In the genomic region with DNA sequence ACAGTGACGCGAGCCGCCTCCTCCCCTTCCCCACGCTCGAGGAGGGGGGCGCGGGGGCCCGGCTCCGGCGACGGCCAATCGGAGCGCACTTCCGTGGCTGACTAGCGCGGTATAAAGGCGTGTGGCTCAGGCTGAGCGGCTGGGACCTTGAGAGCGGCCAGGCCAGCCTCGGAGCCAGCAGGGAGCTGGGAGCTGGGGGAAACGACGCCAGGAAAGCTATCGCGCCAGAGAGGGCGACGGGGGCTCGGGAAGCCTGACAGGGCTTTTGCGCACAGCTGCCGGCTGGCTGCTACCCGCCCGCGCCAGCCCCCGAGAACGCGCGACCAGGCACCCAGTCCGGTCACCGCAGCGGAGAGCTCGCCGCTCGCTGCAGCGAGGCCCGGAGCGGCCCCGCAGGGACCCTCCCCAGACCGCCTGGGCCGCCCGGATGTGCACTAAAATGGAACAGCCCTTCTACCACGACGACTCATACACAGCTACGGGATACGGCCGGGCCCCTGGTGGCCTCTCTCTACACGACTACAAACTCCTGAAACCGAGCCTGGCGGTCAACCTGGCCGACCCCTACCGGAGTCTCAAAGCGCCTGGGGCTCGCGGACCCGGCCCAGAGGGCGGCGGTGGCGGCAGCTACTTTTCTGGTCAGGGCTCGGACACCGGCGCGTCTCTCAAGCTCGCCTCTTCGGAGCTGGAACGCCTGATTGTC, we compare ENCODE assay signal across 1 cellular context.
A peak's percentile ranks its signal among the peaks of the same experiment; 100 is the strongest.
TF ChIP-seq lines count a peak whose summit lies in the region.

A gene (plus strand): TSS at position 142 of the 703 bp plus-strand sequence. CDS start 286 bp downstream, at position 428.

TF ChIP-seq in HepG2, 621 proteins besides CTCF, POLR2A, EP300 and RAD21 (continued from another document and continues in another):
- TF ChIP-seq, protein P1, sequence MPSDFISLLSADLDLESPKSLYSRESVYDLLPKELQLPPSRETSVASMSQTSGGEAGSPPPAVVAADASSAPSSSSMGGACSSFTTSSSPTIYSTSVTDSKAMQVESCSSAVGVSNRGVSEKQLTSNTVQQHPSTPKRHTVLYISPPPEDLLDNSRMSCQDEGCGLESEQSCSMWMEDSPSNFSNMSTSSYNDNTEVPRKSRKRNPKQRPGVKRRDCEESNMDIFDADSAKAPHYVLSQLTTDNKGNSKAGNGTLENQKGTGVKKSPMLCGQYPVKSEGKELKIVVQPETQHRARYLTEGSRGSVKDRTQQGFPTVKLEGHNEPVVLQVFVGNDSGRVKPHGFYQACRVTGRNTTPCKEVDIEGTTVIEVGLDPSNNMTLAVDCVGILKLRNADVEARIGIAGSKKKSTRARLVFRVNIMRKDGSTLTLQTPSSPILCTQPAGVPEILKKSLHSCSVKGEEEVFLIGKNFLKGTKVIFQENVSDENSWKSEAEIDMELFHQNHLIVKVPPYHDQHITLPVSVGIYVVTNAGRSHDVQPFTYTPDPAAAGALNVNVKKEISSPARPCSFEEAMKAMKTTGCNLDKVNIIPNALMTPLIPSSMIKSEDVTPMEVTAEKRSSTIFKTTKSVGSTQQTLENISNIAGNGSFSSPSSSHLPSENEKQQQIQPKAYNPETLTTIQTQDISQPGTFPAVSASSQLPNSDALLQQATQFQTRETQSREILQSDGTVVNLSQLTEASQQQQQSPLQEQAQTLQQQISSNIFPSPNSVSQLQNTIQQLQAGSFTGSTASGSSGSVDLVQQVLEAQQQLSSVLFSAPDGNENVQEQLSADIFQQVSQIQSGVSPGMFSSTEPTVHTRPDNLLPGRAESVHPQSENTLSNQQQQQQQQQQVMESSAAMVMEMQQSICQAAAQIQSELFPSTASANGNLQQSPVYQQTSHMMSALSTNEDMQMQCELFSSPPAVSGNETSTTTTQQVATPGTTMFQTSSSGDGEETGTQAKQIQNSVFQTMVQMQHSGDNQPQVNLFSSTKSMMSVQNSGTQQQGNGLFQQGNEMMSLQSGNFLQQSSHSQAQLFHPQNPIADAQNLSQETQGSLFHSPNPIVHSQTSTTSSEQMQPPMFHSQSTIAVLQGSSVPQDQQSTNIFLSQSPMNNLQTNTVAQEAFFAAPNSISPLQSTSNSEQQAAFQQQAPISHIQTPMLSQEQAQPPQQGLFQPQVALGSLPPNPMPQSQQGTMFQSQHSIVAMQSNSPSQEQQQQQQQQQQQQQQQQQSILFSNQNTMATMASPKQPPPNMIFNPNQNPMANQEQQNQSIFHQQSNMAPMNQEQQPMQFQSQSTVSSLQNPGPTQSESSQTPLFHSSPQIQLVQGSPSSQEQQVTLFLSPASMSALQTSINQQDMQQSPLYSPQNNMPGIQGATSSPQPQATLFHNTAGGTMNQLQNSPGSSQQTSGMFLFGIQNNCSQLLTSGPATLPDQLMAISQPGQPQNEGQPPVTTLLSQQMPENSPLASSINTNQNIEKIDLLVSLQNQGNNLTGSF (CRISPR knock-in tag; IDR thresholded peaks at IDR 0.05): no peak
- peak; percentile 61; the same call in 1 of the 2 replicates for TF ChIP-seq ZFP37 (CRISPR knock-in tag; IDR thresholded peaks at IDR 0.05; ENCODE audit: borderline replicate concordance)
- TF ChIP-seq CC2D1A (CRISPR knock-in tag; IDR thresholded peaks at IDR 0.05): no peak
- no peak for TF ChIP-seq MTF2 (CRISPR knock-in tag; IDR thresholded peaks at IDR 0.05; ENCODE audit: borderline replicate concordance)
- TF ChIP-seq ASH2L (IDR thresholded peaks at IDR 0.05; ENCODE audit: insufficient read length, low read depth, low read length): peak; percentile 30
- TF ChIP-seq ONECUT2 (CRISPR knock-in tag; IDR thresholded peaks at IDR 0.05): no peak
- TF ChIP-seq, protein P2, sequence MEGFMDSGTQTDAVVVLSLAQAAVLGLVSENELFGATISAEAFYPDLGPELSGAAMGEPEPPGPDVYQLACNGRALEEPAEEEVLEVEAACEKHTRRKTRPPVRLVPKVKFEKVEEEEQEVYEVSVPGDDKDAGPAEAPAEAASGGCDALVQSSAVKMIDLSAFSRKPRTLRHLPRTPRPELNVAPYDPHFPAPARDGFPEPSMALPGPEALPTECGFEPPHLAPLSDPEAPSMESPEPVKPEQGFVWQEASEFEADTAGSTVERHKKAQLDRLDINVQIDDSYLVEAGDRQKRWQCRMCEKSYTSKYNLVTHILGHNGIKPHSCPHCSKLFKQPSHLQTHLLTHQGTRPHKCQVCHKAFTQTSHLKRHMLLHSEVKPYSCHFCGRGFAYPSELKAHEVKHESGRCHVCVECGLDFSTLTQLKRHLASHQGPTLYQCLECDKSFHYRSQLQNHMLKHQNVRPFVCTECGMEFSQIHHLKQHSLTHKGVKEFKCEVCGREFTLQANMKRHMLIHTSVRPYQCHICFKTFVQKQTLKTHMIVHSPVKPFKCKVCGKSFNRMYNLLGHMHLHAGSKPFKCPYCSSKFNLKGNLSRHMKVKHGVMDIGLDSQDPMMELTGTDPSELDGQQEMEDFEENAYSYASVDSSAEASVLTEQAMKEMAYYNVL (CRISPR knock-in tag; IDR thresholded peaks at IDR 0.05; ENCODE audit: borderline replicate concordance): no peak; the same call in 1 of the 2 replicates
- TF ChIP-seq, protein P3, sequence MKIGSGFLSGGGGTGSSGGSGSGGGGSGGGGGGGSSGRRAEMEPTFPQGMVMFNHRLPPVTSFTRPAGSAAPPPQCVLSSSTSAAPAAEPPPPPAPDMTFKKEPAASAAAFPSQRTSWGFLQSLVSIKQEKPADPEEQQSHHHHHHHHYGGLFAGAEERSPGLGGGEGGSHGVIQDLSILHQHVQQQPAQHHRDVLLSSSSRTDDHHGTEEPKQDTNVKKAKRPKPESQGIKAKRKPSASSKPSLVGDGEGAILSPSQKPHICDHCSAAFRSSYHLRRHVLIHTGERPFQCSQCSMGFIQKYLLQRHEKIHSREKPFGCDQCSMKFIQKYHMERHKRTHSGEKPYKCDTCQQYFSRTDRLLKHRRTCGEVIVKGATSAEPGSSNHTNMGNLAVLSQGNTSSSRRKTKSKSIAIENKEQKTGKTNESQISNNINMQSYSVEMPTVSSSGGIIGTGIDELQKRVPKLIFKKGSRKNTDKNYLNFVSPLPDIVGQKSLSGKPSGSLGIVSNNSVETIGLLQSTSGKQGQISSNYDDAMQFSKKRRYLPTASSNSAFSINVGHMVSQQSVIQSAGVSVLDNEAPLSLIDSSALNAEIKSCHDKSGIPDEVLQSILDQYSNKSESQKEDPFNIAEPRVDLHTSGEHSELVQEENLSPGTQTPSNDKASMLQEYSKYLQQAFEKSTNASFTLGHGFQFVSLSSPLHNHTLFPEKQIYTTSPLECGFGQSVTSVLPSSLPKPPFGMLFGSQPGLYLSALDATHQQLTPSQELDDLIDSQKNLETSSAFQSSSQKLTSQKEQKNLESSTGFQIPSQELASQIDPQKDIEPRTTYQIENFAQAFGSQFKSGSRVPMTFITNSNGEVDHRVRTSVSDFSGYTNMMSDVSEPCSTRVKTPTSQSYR (CRISPR knock-in tag; IDR thresholded peaks at IDR 0.05; ENCODE audit: borderline replicate concordance): peak; percentile 87; the same call in 1 of the 2 replicates
- TF ChIP-seq, protein P4, sequence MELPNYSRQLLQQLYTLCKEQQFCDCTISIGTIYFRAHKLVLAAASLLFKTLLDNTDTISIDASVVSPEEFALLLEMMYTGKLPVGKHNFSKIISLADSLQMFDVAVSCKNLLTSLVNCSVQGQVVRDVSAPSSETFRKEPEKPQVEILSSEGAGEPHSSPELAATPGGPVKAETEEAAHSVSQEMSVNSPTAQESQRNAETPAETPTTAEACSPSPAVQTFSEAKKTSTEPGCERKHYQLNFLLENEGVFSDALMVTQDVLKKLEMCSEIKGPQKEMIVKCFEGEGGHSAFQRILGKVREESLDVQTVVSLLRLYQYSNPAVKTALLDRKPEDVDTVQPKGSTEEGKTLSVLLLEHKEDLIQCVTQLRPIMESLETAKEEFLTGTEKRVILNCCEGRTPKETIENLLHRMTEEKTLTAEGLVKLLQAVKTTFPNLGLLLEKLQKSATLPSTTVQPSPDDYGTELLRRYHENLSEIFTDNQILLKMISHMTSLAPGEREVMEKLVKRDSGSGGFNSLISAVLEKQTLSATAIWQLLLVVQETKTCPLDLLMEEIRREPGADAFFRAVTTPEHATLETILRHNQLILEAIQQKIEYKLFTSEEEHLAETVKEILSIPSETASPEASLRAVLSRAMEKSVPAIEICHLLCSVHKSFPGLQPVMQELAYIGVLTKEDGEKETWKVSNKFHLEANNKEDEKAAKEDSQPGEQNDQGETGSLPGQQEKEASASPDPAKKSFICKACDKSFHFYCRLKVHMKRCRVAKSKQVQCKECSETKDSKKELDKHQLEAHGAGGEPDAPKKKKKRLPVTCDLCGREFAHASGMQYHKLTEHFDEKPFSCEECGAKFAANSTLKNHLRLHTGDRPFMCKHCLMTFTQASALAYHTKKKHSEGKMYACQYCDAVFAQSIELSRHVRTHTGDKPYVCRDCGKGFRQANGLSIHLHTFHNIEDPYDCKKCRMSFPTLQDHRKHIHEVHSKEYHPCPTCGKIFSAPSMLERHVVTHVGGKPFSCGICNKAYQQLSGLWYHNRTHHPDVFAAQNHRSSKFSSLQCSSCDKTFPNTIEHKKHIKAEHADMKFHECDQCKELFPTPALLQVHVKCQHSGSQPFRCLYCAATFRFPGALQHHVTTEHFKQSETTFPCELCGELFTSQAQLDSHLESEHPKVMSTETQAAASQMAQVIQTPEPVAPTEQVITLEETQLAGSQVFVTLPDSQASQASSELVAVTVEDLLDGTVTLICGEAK (IDR thresholded peaks at IDR 0.05): no peak
- TF ChIP-seq, protein P4 (CRISPR knock-in tag; IDR thresholded peaks at IDR 0.05): peak; percentile 59
- TF ChIP-seq ZNF33B (CRISPR knock-in tag; IDR thresholded peaks at IDR 0.05): no peak
- no peak; the same call in 1 of the 2 replicates for TF ChIP-seq ZNF572 (CRISPR knock-in tag; IDR thresholded peaks at IDR 0.05)
- TF ChIP-seq ZNF841 (CRISPR knock-in tag; IDR thresholded peaks at IDR 0.05; ENCODE audit: borderline replicate concordance): no peak
- TF ChIP-seq ZBTB42 (CRISPR knock-in tag; IDR thresholded peaks at IDR 0.05): no peak
- TF ChIP-seq ZFP82 (CRISPR knock-in tag; IDR thresholded peaks at IDR 0.05; ENCODE audit: borderline replicate concordance): no peak; the same call in 1 of the 2 replicates
- TF ChIP-seq KMT2A (CRISPR knock-in tag; IDR thresholded peaks at IDR 0.05): peak; percentile 50
- peak; percentile 85 for TF ChIP-seq ZSCAN21 (CRISPR knock-in tag; IDR thresholded peaks at IDR 0.05; ENCODE audit: borderline replicate concordance)
- 0 out of 2 replicates have a peak, but pooled peaks have one; percentile 5 for TF ChIP-seq PAWR (CRISPR knock-in tag; IDR thresholded peaks at IDR 0.05; ENCODE audit: borderline replicate concordance)
- TF ChIP-seq, protein P5, sequence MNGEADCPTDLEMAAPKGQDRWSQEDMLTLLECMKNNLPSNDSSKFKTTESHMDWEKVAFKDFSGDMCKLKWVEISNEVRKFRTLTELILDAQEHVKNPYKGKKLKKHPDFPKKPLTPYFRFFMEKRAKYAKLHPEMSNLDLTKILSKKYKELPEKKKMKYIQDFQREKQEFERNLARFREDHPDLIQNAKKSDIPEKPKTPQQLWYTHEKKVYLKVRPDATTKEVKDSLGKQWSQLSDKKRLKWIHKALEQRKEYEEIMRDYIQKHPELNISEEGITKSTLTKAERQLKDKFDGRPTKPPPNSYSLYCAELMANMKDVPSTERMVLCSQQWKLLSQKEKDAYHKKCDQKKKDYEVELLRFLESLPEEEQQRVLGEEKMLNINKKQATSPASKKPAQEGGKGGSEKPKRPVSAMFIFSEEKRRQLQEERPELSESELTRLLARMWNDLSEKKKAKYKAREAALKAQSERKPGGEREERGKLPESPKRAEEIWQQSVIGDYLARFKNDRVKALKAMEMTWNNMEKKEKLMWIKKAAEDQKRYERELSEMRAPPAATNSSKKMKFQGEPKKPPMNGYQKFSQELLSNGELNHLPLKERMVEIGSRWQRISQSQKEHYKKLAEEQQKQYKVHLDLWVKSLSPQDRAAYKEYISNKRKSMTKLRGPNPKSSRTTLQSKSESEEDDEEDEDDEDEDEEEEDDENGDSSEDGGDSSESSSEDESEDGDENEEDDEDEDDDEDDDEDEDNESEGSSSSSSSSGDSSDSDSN (CRISPR knock-in tag; IDR thresholded peaks at IDR 0.05): peak; percentile 96
